ENCODE assay signal across 14 cellular contexts in genomic region chr6:163381118-163381751, GRCh38.
"Had no signal": no experiment of that assay in that cellular context is flagged by ENCODE, and none has a peak within 500 bp of the region (broad histone marks: within the 10 kb centered on the region; RNA-seq: fewer than 3 reads in every experiment).

No MANE protein-coding gene starts in this region.

- H3K36me3 Mint-ChIP-seq: natural killer cell; stimulated activated naive B cell treated with anti-CD40 and anti-IgM and Interleukin-4, amounts not matched to agents 10 μg/mL and 1 μg/mL and 100 μg/mL, for 72 hours had no signal

- DNase-seq: effector CD4-positive, alpha-beta T cell; gastrocnemius medialis; heart left ventricle; left colon; left ventricle myocardium superior; lower lobe of right lung; natural killer cell; nucleus accumbens; right cardiac atrium; spleen; stimulated activated CD4-positive, alpha-beta T cell treated with anti-CD3 and anti-CD28 coated beads, Interleukin-4, amount 100 ng/mL, for 4 hours; stimulated activated naive B cell treated with anti-CD40 and anti-IgM and Interleukin-4, amounts not matched to agents 10 μg/mL and 1 μg/mL and 100 μg/mL, for 72 hours; upper lobe of left lung had no signal

- H3K4me3 Mint-ChIP-seq: natural killer cell; stimulated activated naive B cell treated with anti-CD40 and anti-IgM and Interleukin-4, amounts not matched to agents 10 μg/mL and 1 μg/mL and 100 μg/mL, for 72 hours; stimulated activated naive CD8-positive, alpha-beta T cell treated with anti-CD3 and anti-CD28 coated beads, Interleukin-15, Interleukin-2, amounts not matched to agents 100 ng/mL and 50 ng/mL, for 24 hours had no signal

- H3K27ac Mint-ChIP-seq: natural killer cell; stimulated activated naive B cell treated with anti-CD40 and anti-IgM and Interleukin-4, amounts not matched to agents 10 μg/mL and 1 μg/mL and 100 μg/mL, for 72 hours; stimulated activated naive CD8-positive, alpha-beta T cell treated with anti-CD3 and anti-CD28 coated beads, Interleukin-15, Interleukin-2, amounts not matched to agents 100 ng/mL and 50 ng/mL, for 24 hours had no signal

- H3K27me3 Mint-ChIP-seq: stimulated activated naive CD8-positive, alpha-beta T cell treated with anti-CD3 and anti-CD28 coated beads, Interleukin-15, Interleukin-2, amounts not matched to agents 100 ng/mL and 50 ng/mL, for 24 hours had no signal

- H3K4me1 Mint-ChIP-seq: natural killer cell; stimulated activated naive B cell treated with anti-CD40 and anti-IgM and Interleukin-4, amounts not matched to agents 10 μg/mL and 1 μg/mL and 100 μg/mL, for 72 hours had no signal

- H3K9me3 Mint-ChIP-seq: natural killer cell; stimulated activated naive CD8-positive, alpha-beta T cell treated with anti-CD3 and anti-CD28 coated beads, Interleukin-15, Interleukin-2, amounts not matched to agents 100 ng/mL and 50 ng/mL, for 24 hours had no signal
